Comparison of ENCODE assay signal across 12 cellular contexts in the genomic region with DNA sequence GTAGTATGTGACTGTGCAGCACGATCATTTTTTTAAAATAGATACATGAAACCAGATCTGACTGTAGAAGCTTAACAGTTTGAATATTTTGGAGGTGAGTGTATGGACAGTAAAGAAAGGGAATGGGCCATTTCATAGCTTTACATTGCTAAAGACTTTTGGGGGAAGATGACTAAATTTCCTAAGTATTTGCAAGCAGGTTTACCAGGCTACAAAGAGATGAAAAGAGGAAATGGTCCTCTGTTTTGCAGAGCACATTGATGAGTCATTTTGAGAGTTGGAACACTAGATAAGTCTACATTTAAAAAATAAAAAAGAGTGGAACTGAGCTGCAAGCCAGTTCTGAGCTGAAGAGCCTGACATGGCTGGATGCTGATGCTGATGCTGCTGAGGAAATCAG.
A peak's percentile ranks its signal among the peaks of the same experiment; 100 is the strongest.
DNase-seq lines count a peak whose midpoint lies in the region; ATAC-seq, FAIRE-seq and TF ChIP-seq lines count a peak whose summit lies in the region.
"Had no signal": no experiment of that assay in that cellular context is flagged by ENCODE, and none has a peak within 500 bp of the region (broad histone marks: within the 10 kb centered on the region; RNA-seq: fewer than 3 reads in every experiment).

No MANE protein-coding gene starts in this region.

- no peaks in the 10 kb centered on the region for H3K36me3 ChIP-seq in kidney epithelial cell (ENCODE audit: control insufficient read depth, insufficient read depth, low read length)
- H3K36me3 ChIP-seq: neural progenitor cell had no signal

- ATAC-seq in HG03432 (IDR thresholded peaks at IDR 0.05; ENCODE audit: unreplicated experiment), result peak; percentile 66
- no peak for ATAC-seq in activated CD8-positive, alpha-beta T cell treated with anti-CD3 and anti-CD28 coated beads, Interleukin-2, amount 10 ng/mL, durations not matched to agents 7 days and 5 days

- H3K27ac Mint-ChIP-seq in activated CD8-positive, alpha-beta T cell treated with anti-CD3 and anti-CD28 coated beads, Interleukin-2, amount 10 ng/mL, durations not matched to agents 7 days and 5 days, result no peak overlapping the region
- H3K27ac Mint-ChIP-seq: neural progenitor cell had no signal

- CTCF ChIA-PET in activated CD8-positive, alpha-beta T cell treated with anti-CD3 and anti-CD28 coated beads, Interleukin-2, amount 10 ng/mL, durations not matched to agents 7 days and 5 days (lab: Charles Lee), result no interaction called here

- no peaks in the 10 kb centered on the region for H3K27me3 ChIP-seq in kidney epithelial cell (ENCODE audit: control insufficient read depth, insufficient read depth, low read length)
- H3K27me3 ChIP-seq: neural progenitor cell had no signal

- TF ChIP-seq CTCF in GM12864 (IDR thresholded peaks at IDR 0.05; ENCODE audit: low read depth, low read length, missing control alignments) (no peak), kidney epithelial cell (IDR thresholded peaks at IDR 0.05; ENCODE audit: insufficient read depth, low read length, poor library complexity, severe bottlenecking) (no peak)

- H3K27me3 Mint-ChIP-seq in activated CD8-positive, alpha-beta T cell treated with anti-CD3 and anti-CD28 coated beads, Interleukin-2, amount 10 ng/mL, durations not matched to agents 7 days and 5 days (ENCODE audit: low read depth), result no peaks in the 10 kb centered on the region

- H3K9me3 Mint-ChIP-seq in activated CD8-positive, alpha-beta T cell treated with anti-CD3 and anti-CD28 coated beads, Interleukin-2, amount 10 ng/mL, durations not matched to agents 7 days and 5 days (ENCODE audit: insufficient read depth), result peaks cover 3% of the 10 kb centered on the region

- DNase-seq in GM12864 (ENCODE audit: low read depth), result peak; percentile 10
- DNase-seq in SW 1271 (lab: John Stamatoyannopoulos, UW), result peak; percentile 65 to 90
- peak; percentile 48 for DNase-seq in kidney epithelial cell (ENCODE audit: low read depth)
- no peak for DNase-seq in mucosa of gallbladder (ENCODE audit: low spot score)
- no peak for DNase-seq in NCI-H2227 treated with DMSO at 0.1 percent for 48 hours (lab: John Stamatoyannopoulos, UW)
- DNase-seq in GM12892 (ENCODE audit: insufficient read length), result no peak
- DNase-seq in activated CD8-positive, alpha-beta T cell treated with anti-CD3 and anti-CD28 coated beads, Interleukin-2, amount 10 ng/mL, durations not matched to agents 7 days and 5 days, result no peak
- DNase-seq: DMS79 treated with DMSO at 0.1 percent for 48 hours; NCI-H1694 treated with DMSO at 0.1 percent for 48 hours; stimulated activated CD4-positive, alpha-beta T cell treated with anti-CD3 and anti-CD28 coated beads, Interleukin-4, amount 100 ng/mL, for 4 hours had no signal

- H3K4me1 Mint-ChIP-seq in activated CD8-positive, alpha-beta T cell treated with anti-CD3 and anti-CD28 coated beads, Interleukin-2, amount 10 ng/mL, durations not matched to agents 7 days and 5 days (ENCODE audit: low read depth), result no peaks in the 10 kb centered on the region

- no peak for FAIRE-seq in GM12892 (lab: Jason Lieb, UNC)

- H3K4me3 ChIP-seq in GM12864 (ENCODE audit: low read depth, low read length) (no peak overlapping the region), kidney epithelial cell (ENCODE audit: low read depth, low read length) (no peak overlapping the region)
- H3K4me3 ChIP-seq: neural progenitor cell had no signal

- no peaks in the 10 kb centered on the region for H3K36me3 Mint-ChIP-seq in activated CD8-positive, alpha-beta T cell treated with anti-CD3 and anti-CD28 coated beads, Interleukin-2, amount 10 ng/mL, durations not matched to agents 7 days and 5 days (ENCODE audit: low read depth)
- H3K36me3 Mint-ChIP-seq: neural progenitor cell had no signal

- POLR2A ChIA-PET in activated CD8-positive, alpha-beta T cell treated with anti-CD3 and anti-CD28 coated beads, Interleukin-2, amount 10 ng/mL, durations not matched to agents 7 days and 5 days (lab: Charles Lee), result no interaction called here

- H3K4me3 Mint-ChIP-seq in activated CD8-positive, alpha-beta T cell treated with anti-CD3 and anti-CD28 coated beads, Interleukin-2, amount 10 ng/mL, durations not matched to agents 7 days and 5 days, result no peak overlapping the region
- H3K4me3 Mint-ChIP-seq: neural progenitor cell had no signal

- TF ChIP-seq POLR2A in GM12892 (IDR thresholded peaks at IDR 0.05; ENCODE audit: low read depth, low read length), result no peak

Comparison
In these comparisons a context has a peak if more than half of its experiments do, and no peak if none do; other contexts are left out.
1. DNase-seq: peak in GM12864 (single experiment), SW 1271 (2 of 2) and kidney epithelial cell (single experiment); none in mucosa of gallbladder (single experiment), NCI-H2227 treated with DMSO at 0.1 percent for 48 hours (single experiment), GM12892 (single experiment) and activated CD8-positive, alpha-beta T cell treated with anti-CD3 and anti-CD28 coated beads, Interleukin-2, amount 10 ng/mL, durations not matched to agents 7 days and 5 days (single experiment).